Comparison of ENCODE assay signal across 17 cellular contexts in the genomic region with DNA sequence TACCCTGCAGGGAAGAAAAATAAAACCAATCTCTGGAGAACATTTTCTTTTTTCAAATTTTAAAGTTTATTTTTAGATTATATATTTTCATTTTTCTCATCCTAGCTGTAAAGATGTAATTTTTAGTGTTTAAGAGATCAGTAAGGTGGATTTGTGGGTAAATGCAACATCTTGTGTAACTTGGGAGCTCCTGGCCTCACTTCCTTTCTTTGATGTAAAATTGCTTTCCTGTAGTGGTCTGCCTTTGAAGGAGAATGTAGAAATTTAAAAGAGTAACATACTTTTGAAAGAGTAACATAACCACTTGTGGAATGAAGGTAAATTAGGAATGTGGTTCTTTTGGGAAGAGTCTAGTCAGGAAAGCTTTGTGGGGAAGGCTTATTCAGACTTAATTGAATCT.
"Had no signal": no experiment of that assay in that cellular context is flagged by ENCODE, and none has a peak within 500 bp of the region (broad histone marks: within the 10 kb centered on the region; RNA-seq: fewer than 3 reads in every experiment).

No MANE protein-coding gene starts in this region.

- H3K27ac ChIP-seq: hepatocyte, pancreas, suprapubic skin, thyroid gland had no signal

- H3K4me2 ChIP-seq: hepatocyte had no signal

- H3K27me3 Mint-ChIP-seq: dendritic cell treated with granulocyte-macrophage colony-stimulating factor and Interleukin-4, amounts not matched to agents 40 ng/mL and 50 ng/mL, for 4 days; effector memory CD8-positive, alpha-beta T cell; progenitor cell of endocrine pancreas; type B pancreatic cell had no signal

- H3K9me3 Mint-ChIP-seq: dendritic cell treated with granulocyte-macrophage colony-stimulating factor and Interleukin-4, amounts not matched to agents 40 ng/mL and 50 ng/mL, for 4 days; effector memory CD8-positive, alpha-beta T cell; nephron; stimulated activated effector memory CD8-positive, alpha-beta T cell treated with anti-CD3 and anti-CD28 coated beads, Interleukin-12 subunit alpha, Interleukin-12 subunit beta, amount 100 ng/mL, for 72 hours; type B pancreatic cell had no signal

- H3K27ac Mint-ChIP-seq: dendritic cell treated with granulocyte-macrophage colony-stimulating factor and Interleukin-4, amounts not matched to agents 40 ng/mL and 50 ng/mL, for 4 days; effector memory CD8-positive, alpha-beta T cell; progenitor cell of endocrine pancreas; stimulated activated effector memory CD8-positive, alpha-beta T cell treated with anti-CD3 and anti-CD28 coated beads, Interleukin-12 subunit alpha, Interleukin-12 subunit beta, amount 100 ng/mL, for 72 hours; type B pancreatic cell had no signal

- H3K79me2 ChIP-seq: hepatocyte had no signal

- H3K4me3 ChIP-seq: hepatocyte, pancreas, suprapubic skin, thyroid gland had no signal

- H3K4me3 Mint-ChIP-seq: dendritic cell treated with granulocyte-macrophage colony-stimulating factor and Interleukin-4, amounts not matched to agents 40 ng/mL and 50 ng/mL, for 4 days; effector memory CD8-positive, alpha-beta T cell; nephron; stimulated activated effector memory CD8-positive, alpha-beta T cell treated with anti-CD3 and anti-CD28 coated beads, Interleukin-12 subunit alpha, Interleukin-12 subunit beta, amount 100 ng/mL, for 72 hours; type B pancreatic cell had no signal

- H3K36me3 ChIP-seq: pancreas had no signal

- H3K4me1 ChIP-seq: pancreas, suprapubic skin, thyroid gland had no signal

- H3K9me3 ChIP-seq: pancreas, suprapubic skin, thyroid gland had no signal

- H3K4me1 Mint-ChIP-seq: nephron; stimulated activated effector memory CD8-positive, alpha-beta T cell treated with anti-CD3 and anti-CD28 coated beads, Interleukin-12 subunit alpha, Interleukin-12 subunit beta, amount 100 ng/mL, for 72 hours had no signal

- DNase-seq: effector memory CD8-positive, alpha-beta T cell; foreskin melanocyte; head of caudate nucleus; occipital lobe; pancreas; right cardiac atrium; stimulated activated CD4-positive, alpha-beta T cell treated with anti-CD3 and anti-CD28 coated beads, Interleukin-4, amount 100 ng/mL, for 1 hour; stimulated activated CD8-positive, alpha-beta memory T cell treated with anti-CD3 and anti-CD28 coated beads, Interleukin-4, amount 100 ng/mL, for 48 hours; stimulated activated naive CD8-positive, alpha-beta T cell treated with anti-CD3 and anti-CD28 coated beads, Interleukin-15, Interleukin-2, amounts not matched to agents 100 U/mL and 50 U/mL, for 24 hours; thyroid gland had no signal

- H3K27me3 ChIP-seq: hepatocyte, pancreas, suprapubic skin, thyroid gland had no signal

- H2AFZ ChIP-seq: hepatocyte had no signal

- ATAC-seq: effector memory CD8-positive, alpha-beta T cell; pancreas; right cardiac atrium; stimulated activated effector memory CD8-positive, alpha-beta T cell treated with anti-CD3 and anti-CD28 coated beads, Interleukin-12 subunit alpha, Interleukin-12 subunit beta, amount 100 ng/mL, for 72 hours; stimulated activated naive CD8-positive, alpha-beta T cell treated with anti-CD3 and anti-CD28 coated beads, Interleukin-15, Interleukin-2, amounts not matched to agents 100 U/mL and 50 U/mL, for 24 hours had no signal
